ENCODE assay signal across 17 cellular contexts in genomic region chr10:117502421-117503169, GRCh38. TPM values are rescaled to one million over a fixed set of nuclear protein-coding genes. Genes with fewer than 3 reads are reported as not detected.
DNase-seq lines count a peak whose midpoint lies in the region; ATAC-seq, FAIRE-seq and TF ChIP-seq lines count a peak whose summit lies in the region.
"Had no signal": no experiment of that assay in that cellular context is flagged by ENCODE, and none has a peak within 500 bp of the region (broad histone marks: within the 10 kb centered on the region; RNA-seq: fewer than 3 reads in every experiment).

No MANE protein-coding gene starts in this region.

- in situ Hi-C loops in GM12878 (cut with MboI): no loop called here

- H3K4me1 ChIP-seq in GM12878 (ENCODE audit: control insufficient read depth, insufficient read depth, low read length) (no peaks in the 10 kb centered on the region), suprapubic skin (peaks cover 11% of the 10 kb centered on the region), prostate gland (replicated peaks) (no peaks in the 10 kb centered on the region)
- H3K4me1 ChIP-seq: HAP-1, left ventricle myocardium inferior, spleen, tibial nerve had no signal

- TF ChIP-seq CTCF in GM12878 (IDR thresholded peaks at IDR 0.05 in 2 of 3, conservative IDR thresholded peaks at IDR 0.05 in 1 of 3; ENCODE audit: control insufficient read depth in 2 of 3, extremely low read depth in 1 of 3, insufficient read depth in 1 of 3, low read depth in 3 of 3, low read length in 3 of 3) (no peak), suprapubic skin (IDR thresholded peaks at IDR 0.05) (no peak), prostate gland (IDR thresholded peaks at IDR 0.05) (no peak)

- no peak overlapping the region for H3K9ac ChIP-seq in GM12878 (ENCODE audit: control insufficient read depth, insufficient read depth, low read length)

- WGBS in GM12878 (ENCODE audit: insufficient coverage, insufficient replicate concordance, low lambda C conversion rate, missing lambda C conversion rate): 37% methylated on average over 9 of the region's 9 CpGs
- 61% methylated on average over 8 of the region's 9 CpGs for WGBS in suprapubic skin
- WGBS in prostate gland: 79% methylated on average over 9 of the region's 9 CpGs

- no peak for TF ChIP-seq POLR2A in GM12878 (IDR thresholded peaks at IDR 0.05; ENCODE audit: low read depth, low read length)
- TF ChIP-seq POLR2A in suprapubic skin (IDR thresholded peaks at IDR 0.05): no peak
- no peak for TF ChIP-seq POLR2A in prostate gland (IDR thresholded peaks at IDR 0.05)

- no peaks in the 10 kb centered on the region for H4K20me1 ChIP-seq in GM12878 (ENCODE audit: control insufficient read depth, insufficient read depth)

- H3K4me2 ChIP-seq in GM12878 (ENCODE audit: control insufficient read depth, insufficient read depth): no peak overlapping the region

- no peak for TF ChIP-seq EP300 in GM12878 (IDR thresholded peaks at IDR 0.05; ENCODE audit: borderline replicate concordance in 1 of 2, control insufficient read depth in 1 of 2, low read depth in 2 of 2, low read length in 2 of 2)
- TF ChIP-seq EP300 in suprapubic skin (IDR thresholded peaks at IDR 0.05): no peak

- no peaks in the 10 kb centered on the region for H3K79me2 ChIP-seq in GM12878 (ENCODE audit: control insufficient read depth, insufficient read depth, low read length)

- no peaks in the 10 kb centered on the region for H3K9me3 ChIP-seq in GM12878 (replicated peaks; ENCODE audit: control insufficient read depth, insufficient read depth, low read length)
- no peaks in the 10 kb centered on the region for H3K9me3 ChIP-seq in suprapubic skin
- no peaks in the 10 kb centered on the region for H3K9me3 ChIP-seq in prostate gland
- H3K9me3 ChIP-seq: HAP-1, left ventricle myocardium inferior, spleen, tibial nerve had no signal

- DNase-seq in GM12878 (ENCODE audit: low read depth, low spot score): no peak
- DNase-seq in suprapubic skin (ENCODE audit: low spot score in 2 of 2): peak; percentile 52 to 71
- no peak for DNase-seq in prostate gland (ENCODE audit: low spot score)
- no peak for DNase-seq in NCI-H345 (lab: John Stamatoyannopoulos, UW)
- no peak for DNase-seq in SW480 (ENCODE audit: low spot score)
- DNase-seq: activated gamma-delta T cell treated with Interleukin-2 at 50 U/mL for 16 hours, anterior cingulate cortex, KBM-7, left ventricle myocardium inferior, spleen had no signal

- no peak for FAIRE-seq in GM12878 (lab: Jason Lieb, UNC)

- no peaks in the 10 kb centered on the region for H3K36me3 ChIP-seq in GM12878 (ENCODE audit: control insufficient read depth in 2 of 2, insufficient read depth in 2 of 2, low read length in 1 of 2)
- H3K36me3 ChIP-seq in suprapubic skin: no peaks in the 10 kb centered on the region
- H3K36me3 ChIP-seq in prostate gland: no peaks in the 10 kb centered on the region
- H3K36me3 ChIP-seq: HAP-1, left ventricle myocardium inferior, spleen, tibial nerve had no signal

- CTCF ChIA-PET in GM12878 (lab: Yijun Ruan, JAX): interaction anchor here (1.2 to 2.7 kb wide), 10 partner anchors 12 to 757 kb away, joined by 3 to 11 read pairs (median 4); no protein-coding TSS in a partner anchor

- H3K27ac ChIP-seq in GM12878 (ENCODE audit: control insufficient read depth, insufficient read depth) (no peak overlapping the region), suprapubic skin (no peak overlapping the region), prostate gland (no peak overlapping the region)
- H3K27ac ChIP-seq: left ventricle myocardium inferior, spleen, tibial nerve had no signal

- H2AFZ ChIP-seq in GM12878 (ENCODE audit: control insufficient read depth, low read depth, low read length): no peak overlapping the region

- BruUV-seq in GM12878 (replicated peaks; lab: Mats Ljungman, UMichigan): no TSS peak

- RAD21 ChIA-PET in GM12878 (lab: Charles Lee; ENCODE audit: unreplicated experiment): interaction anchor here (1.8 to 2.2 kb wide), 3 partner anchors 60 to 740 kb away, joined by 4 to 8 read pairs (median 5); no protein-coding TSS in a partner anchor

- intact Hi-C loops in GM12878 (cut with micrococcal nuclease; ENCODE audit: unreplicated experiment) (no loop called here), prostate gland (cut with DNase I) (no loop called here)

- no peak for TF ChIP-seq RAD21 in GM12878 (IDR thresholded peaks at IDR 0.05; ENCODE audit: insufficient read depth, low read depth, low read length)

- H3K4me3 ChIP-seq in GM12878 (no peak overlapping the region), suprapubic skin (no peak overlapping the region), prostate gland (no peak overlapping the region)
- H3K4me3 ChIP-seq: HAP-1, left ventricle myocardium inferior, spleen, tibial nerve had no signal

- SMC1A ChIA-PET in GM12878 (lab: Charles Lee; ENCODE audit: uncharacterized antibody, unreplicated experiment): interaction anchor here (1.0 to 4.0 kb wide), 9 partner anchors 14 to 742 kb away, joined by 3 to 12 read pairs (median 3); no protein-coding TSS in a partner anchor

- ATAC-seq in GM19467 (IDR thresholded peaks at IDR 0.05; ENCODE audit: unreplicated experiment): peak; percentile 11
- peak; percentile 27 for ATAC-seq in HG02938 (IDR thresholded peaks at IDR 0.05; ENCODE audit: unreplicated experiment)
- ATAC-seq in GM12878: peak; percentile 43
- ATAC-seq: activated CD4-positive, CD25-positive, alpha-beta regulatory T cell treated with anti-CD3 and anti-CD28 coated beads, Interleukin-2, amount 50 U/mL, for 24 hours had no signal

- H3K27me3 ChIP-seq in GM12878 (replicated peaks in 1 of 2; ENCODE audit: control insufficient read depth in 2 of 2, insufficient read depth in 2 of 2, low read length in 1 of 2) (peaks cover 2 to 3% of the 10 kb centered on the region in 2 experiments; a peak in 1 of 4 replicates), suprapubic skin (no peaks in the 10 kb centered on the region), prostate gland (replicated peaks; ENCODE audit: insufficient read depth) (no peaks in the 10 kb centered on the region)

- POLR2A ChIA-PET in GM12878 (lab: Charles Lee): no interaction called here

TF ChIP-seq in GM12878, 131 proteins besides CTCF, POLR2A, EP300 and RAD21:
- no peak for TF ChIP-seq SREBF1 (IDR thresholded peaks at IDR 0.05; ENCODE audit: low read length)
- no peak for TF ChIP-seq YBX1 (IDR thresholded peaks at IDR 0.05)
- no peak for TF ChIP-seq PAX5 (IDR thresholded peaks at IDR 0.05; ENCODE audit: borderline replicate concordance, low read depth, low read length)
- TF ChIP-seq IRF5 (IDR thresholded peaks at IDR 0.05; ENCODE audit: borderline replicate concordance): no peak
- no peak for TF ChIP-seq MEF2B (IDR thresholded peaks at IDR 0.05; ENCODE audit: partially characterized antibody, poor library complexity, severe bottlenecking)
- TF ChIP-seq PBX3 (IDR thresholded peaks at IDR 0.05; ENCODE audit: insufficient replicate concordance, low read depth, low read length): no peak
- no peak for TF ChIP-seq NR2C2 (IDR thresholded peaks at IDR 0.05; ENCODE audit: borderline replicate concordance, control insufficient read depth, insufficient read length, low read depth)
- no peak for TF ChIP-seq RFX5 (IDR thresholded peaks at IDR 0.05; ENCODE audit: low read depth, low read length)
- TF ChIP-seq MYC (IDR thresholded peaks at IDR 0.05; ENCODE audit: insufficient read depth, insufficient read length, insufficient replicate concordance, low read length, severe bottlenecking): no peak
- no peak for TF ChIP-seq HCFC1 (IDR thresholded peaks at IDR 0.05; ENCODE audit: low read length)
TF ChIP-seq in GM12878: peak in this region for 0.

RNA-seq across cellular contexts. Expression of gene EMX2, which starts 40.0 kb away (rescaled TPM):
- total RNA-seq in GM12878 (2013; cell fraction: nucleolus; rRNA removed): 0.86 and 0.91 TPM in 2 replicates
- total RNA-seq in GM12878 (2014; rRNA removed) (not detected in 2 replicates), GM12878 (2014; rRNA removed; fragmentation: Illumina TruSeq; extraction: Trizol) (not detected in 2 replicates), GM12878 (2021) (not detected in 2 replicates), suprapubic skin (1 to 10 TPM; 2.0 to 9.7 (median 2.5) TPM), prostate gland (1 to 10 TPM in 1 of 2 donors, under 1 TPM in 1; 0.05 to 1.5 TPM)
- not detected for polyA plus RNA-seq in GM12878 (2011; ENCODE audit: low read depth)
- polyA plus RNA-seq in GM12878 (2011; rRNA removed) (0.12 and 0.22 TPM in 2 replicates), GM12878 (2014; fragmentation: Illumina TruSeq; extraction: Trizol) (not detected in 2 replicates), GM12878 (2014; fragmentation: Nextera tagmentation; extraction: Ambion mirVana) (not detected), GM12878 (2014; rRNA removed) (not detected in 2 replicates), GM12878 (2016; fragmentation: Nextera tagmentation; extraction: Ambion mirVana) (not detected)
- 0.06 TPM in 1 of 2 replicates, not detected in the other for polyA plus RNA-seq in GM12878 (2011; cell fraction: cytosol; rRNA removed)
- not detected in 2 replicates for polyA plus RNA-seq in GM12878 (2011; cell fraction: nucleus; rRNA removed)
- not detected in 2 replicates for polyA plus RNA-seq in GM12878 (2012)
- not detected in 2 replicates for polyA minus RNA-seq in GM12878 (2011; rRNA and poly(A)+ RNA removed)
- not detected in 2 replicates for polyA minus RNA-seq in GM12878 (2011; cell fraction: cytosol; rRNA and poly(A)+ RNA removed)
- polyA minus RNA-seq in GM12878 (2011; cell fraction: nucleus; rRNA and poly(A)+ RNA removed): not detected in 2 replicates
- total RNA-seq: progenitor cell of endocrine pancreas; spleen; T-helper 2 cell treated with Interferon-gamma antibody and Interleukin-4, amounts not matched to agents 100 ng/mL and 5 ng/mL, for 36 hours had no signal

Comparison
In these comparisons a context has a peak if more than half of its experiments do, and no peak if none do; other contexts are left out.
1. DNase-seq: peak in suprapubic skin (2 of 2); none in GM12878 (single experiment), prostate gland (single experiment), NCI-H345 (single experiment) and SW480 (single experiment).
2. Peak in every context shown above with its lines, with median percentiles within 50 percentile points of each other: ATAC-seq.